Comparison of ENCODE assay signal across 14 cellular contexts in the genomic region with DNA sequence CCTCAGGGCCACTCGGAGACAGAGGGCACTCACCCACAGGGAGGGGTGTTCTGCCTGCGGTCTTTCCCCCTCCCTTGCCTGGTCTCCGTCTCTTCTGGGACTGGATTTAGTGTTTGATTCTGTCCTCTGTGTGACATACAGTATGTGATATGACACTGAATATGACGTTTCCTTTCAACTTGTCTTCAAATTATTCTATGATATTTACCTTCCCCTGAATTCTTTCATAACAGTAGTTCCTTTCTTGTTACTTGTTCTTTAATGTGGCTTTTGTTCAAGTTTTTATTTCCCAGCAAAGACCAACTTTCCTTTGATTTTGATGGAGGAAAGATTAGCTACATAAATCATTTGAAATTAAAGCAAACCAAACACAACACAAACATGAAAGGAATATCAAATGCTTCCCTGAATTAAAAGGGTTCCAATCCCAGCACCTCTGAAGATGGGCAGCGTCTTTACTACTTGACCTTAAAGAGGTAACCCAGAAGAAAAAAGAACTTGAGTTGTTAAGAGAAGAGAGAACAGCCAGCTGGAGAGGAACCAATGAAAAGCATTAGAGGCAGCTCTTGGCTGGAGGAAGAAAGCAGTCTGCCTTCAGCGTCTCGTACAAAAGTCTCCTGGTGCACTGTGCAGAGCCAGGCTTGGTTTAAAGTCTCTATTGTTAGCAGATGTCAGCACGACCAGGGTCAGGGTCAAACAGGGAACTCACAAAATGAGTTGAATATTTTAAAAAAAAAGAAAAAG. TPM values are rescaled to one million over a fixed set of nuclear protein-coding genes. Genes with fewer than 3 reads are reported as not detected.
DNase-seq lines count a peak whose midpoint lies in the region; ATAC-seq and TF ChIP-seq lines count a peak whose summit lies in the region.
"Had no signal": no experiment of that assay in that cellular context is flagged by ENCODE, and none has a peak within 500 bp of the region (broad histone marks: within the 10 kb centered on the region; RNA-seq: fewer than 3 reads in every experiment).

No MANE protein-coding gene starts in this region.

- ATAC-seq in IMR-90 (ENCODE audit: low read depth) (peak; percentile 61), HG03520 (IDR thresholded peaks at IDR 0.05; ENCODE audit: unreplicated experiment) (no peak)

- H4K20me1 ChIP-seq in IMR-90 (ENCODE audit: insufficient read depth, low read length), result no peaks in the 10 kb centered on the region

- no peak overlapping the region for H2BK15ac ChIP-seq in IMR-90 (ENCODE audit: low read depth, low read length)

- no peak overlapping the region for H2BK20ac ChIP-seq in IMR-90 (ENCODE audit: low read depth, low read length)

- H2BK5ac ChIP-seq in IMR-90 (ENCODE audit: low read depth, low read length, poor library complexity, severe bottlenecking), result no peak overlapping the region

- no peak overlapping the region for H2AK5ac ChIP-seq in IMR-90 (ENCODE audit: low read depth, low read length)

- H3K9me3 ChIP-seq in IMR-90 (ENCODE audit: control insufficient read depth, insufficient read depth, low read length) (no peaks in the 10 kb centered on the region), ascending aorta (no peaks in the 10 kb centered on the region), left ventricle myocardium inferior (replicated peaks) (no peaks in the 10 kb centered on the region), prostate gland (no peaks in the 10 kb centered on the region)
- no peaks in the 10 kb centered on the region for H3K9me3 ChIP-seq in effector memory CD4-positive, alpha-beta T cell (ENCODE audit: control insufficient read depth, low read length)
- H3K9me3 ChIP-seq: neutrophil, tibial nerve had no signal

- H3K36me3 ChIP-seq in IMR-90 (ENCODE audit: control insufficient read depth, insufficient read depth, low read length) (no peaks in the 10 kb centered on the region), ascending aorta (no peaks in the 10 kb centered on the region), left ventricle myocardium inferior (no peaks in the 10 kb centered on the region), prostate gland (no peaks in the 10 kb centered on the region)
- no peaks in the 10 kb centered on the region for H3K36me3 ChIP-seq in effector memory CD4-positive, alpha-beta T cell (ENCODE audit: control insufficient read depth, insufficient read depth, low read length)
- H3K36me3 ChIP-seq: neutrophil, tibial nerve had no signal

- H3K56ac ChIP-seq in IMR-90 (ENCODE audit: extremely low read depth, insufficient read depth, low read length), result no peak overlapping the region

- CTCF ChIA-PET in IMR-90 (lab: Yijun Ruan, JAX), result interaction anchor here (0.6 to 1.0 kb wide), 2 partner anchors 21 to 62 kb away, joined by 3 read pairs; no protein-coding TSS in a partner anchor

- H3K27ac ChIP-seq in IMR-90 (ENCODE audit: insufficient read depth, low read length) (no peak overlapping the region), ascending aorta (peak overlapping the region; percentile 70 to 76), left ventricle myocardium inferior (replicated peaks) (peak overlapping the region; percentile 53), prostate gland (peak overlapping the region; percentile 30 to 68)
- H3K27ac ChIP-seq in effector memory CD4-positive, alpha-beta T cell (ENCODE audit: insufficient read depth, low read length, poor library complexity, severe bottlenecking), result no peak overlapping the region
- H3K27ac ChIP-seq: KMS-11, neutrophil had no signal

- no TSS peak for BruUV-seq in IMR-90 (replicated peaks; lab: Mats Ljungman, UMichigan)

- intact Hi-C loops in IMR-90 (cut with micrococcal nuclease) (no loop called here), ascending aorta (cut with DNase I) (no loop called here), left ventricle myocardium inferior (cut with micrococcal nuclease) (no loop called here), prostate gland (cut with DNase I) (no loop called here)

- no peak overlapping the region for H3K4ac ChIP-seq in IMR-90 (ENCODE audit: low read depth, low read length)

- TF ChIP-seq CTCF in IMR-90 (conservative IDR thresholded peaks at IDR 0.05; ENCODE audit: low read depth, low read length) (no peak), ascending aorta (IDR thresholded peaks at IDR 0.05) (no peak), left ventricle myocardium inferior (IDR thresholded peaks at IDR 0.05; ENCODE audit: borderline replicate concordance) (no peak), prostate gland (IDR thresholded peaks at IDR 0.05) (no peak)

- H4K91ac ChIP-seq in IMR-90 (ENCODE audit: insufficient read depth, low read depth, low read length), result no peak overlapping the region

- DNase-seq in IMR-90 (peak; percentile 18), ascending aorta (ENCODE audit: low spot score in 2 of 2) (no peak), left ventricle myocardium inferior (no peak), prostate gland (ENCODE audit: low spot score) (peak; percentile 75), ACHN (no peak), iPS-NIHi7 (ENCODE audit: extremely low spot score) (no peak)
- DNase-seq in effector memory CD4-positive, alpha-beta T cell, result no peak
- DNase-seq: activated CD4-positive, alpha-beta T cell treated with anti-CD3 and anti-CD28 coated beads for 36 hours; H7; NCI-H82 had no signal

- no peaks in the 10 kb centered on the region for H3K9me1 ChIP-seq in IMR-90 (ENCODE audit: insufficient read depth, low read length)

- dilution Hi-C loops in IMR-90 (cut with HindIII; ENCODE audit: low sequenced_read_pairs, unreplicated experiment), result no loop called here

- H3K79me1 ChIP-seq in IMR-90 (ENCODE audit: low read depth in 1 of 2, low read length in 2 of 2), result no peaks in the 10 kb centered on the region

- no peak overlapping the region for H3K14ac ChIP-seq in IMR-90 (replicated peaks; ENCODE audit: low read depth, low read length)

- H3K4me3 ChIP-seq in IMR-90 (ENCODE audit: insufficient read depth, low read depth, low read length) (no peak overlapping the region), ascending aorta (peak overlapping the region; percentile 7 to 14), left ventricle myocardium inferior (no peak overlapping the region), prostate gland (no peak overlapping the region)
- no peak overlapping the region for H3K4me3 ChIP-seq in effector memory CD4-positive, alpha-beta T cell (ENCODE audit: insufficient read depth, low read depth, low read length, poor library complexity, severe bottlenecking)
- H3K4me3 ChIP-seq: tibial nerve had no signal

- H3K27me3 ChIP-seq in IMR-90 (ENCODE audit: control insufficient read depth, insufficient read depth, low read length) (0 out of 2 replicates have a peak, but pooled peaks cover 6% of the 10 kb centered on the region), ascending aorta (no peaks in the 10 kb centered on the region), left ventricle myocardium inferior (ENCODE audit: low read depth) (no peaks in the 10 kb centered on the region), prostate gland (replicated peaks; ENCODE audit: insufficient read depth) (no peaks in the 10 kb centered on the region)
- no peaks in the 10 kb centered on the region for H3K27me3 ChIP-seq in effector memory CD4-positive, alpha-beta T cell (replicated peaks; ENCODE audit: control insufficient read depth, insufficient read depth, low read length, poor library complexity, severe bottlenecking)
- H3K27me3 ChIP-seq: tibial nerve had no signal

- no peak overlapping the region for H2BK120ac ChIP-seq in IMR-90 (ENCODE audit: low read depth, low read length)

- no peak overlapping the region for H3K4me2 ChIP-seq in IMR-90 (ENCODE audit: low read depth, low read length)
- H3K4me2 ChIP-seq: KMS-11 had no signal

- H3K4me1 ChIP-seq in IMR-90 (ENCODE audit: control insufficient read depth, insufficient read depth, low read length) (0 out of 2 replicates have a peak, but pooled peaks cover 1% of the 10 kb centered on the region), ascending aorta (peaks cover 10 to 25% of the 10 kb centered on the region in 2 donors), left ventricle myocardium inferior (peaks cover 20% of the 10 kb centered on the region), prostate gland (replicated peaks) (peaks cover 6% of the 10 kb centered on the region)
- no peaks in the 10 kb centered on the region for H3K4me1 ChIP-seq in effector memory CD4-positive, alpha-beta T cell (ENCODE audit: control insufficient read depth, insufficient read depth, low read length, poor library complexity, severe bottlenecking)

- no peak overlapping the region for H2AK9ac ChIP-seq in IMR-90 (replicated peaks; ENCODE audit: low read depth, low read length, poor library complexity)

- no peak overlapping the region for H3K9ac ChIP-seq in IMR-90 (ENCODE audit: low read depth, low read length)
- H3K9ac ChIP-seq: KMS-11 had no signal

- in situ Hi-C loops in IMR-90 (cut with MboI; ENCODE audit: low sequenced_read_pairs) (no loop called here), ACHN (cut with HindIII; ENCODE audit: low pct_ligation_motif_present, low pct_unique_long_range_greater_than_20kb, low sequenced_read_pairs) (no loop called here)

- no peak overlapping the region for H2AFZ ChIP-seq in IMR-90 (replicated peaks; ENCODE audit: low read length, poor library complexity)

- POLR2A ChIA-PET in IMR-90 (lab: Charles Lee; ENCODE audit: unreplicated experiment), result interaction anchor here (1.3 kb wide), 1 partner anchor 18 kb away, joined by 4 read pairs; the partner anchor contains the start of gene RHEB

- no peak overlapping the region for H3K18ac ChIP-seq in IMR-90 (ENCODE audit: low read depth, low read length)

- H4K5ac ChIP-seq in IMR-90 (ENCODE audit: low read depth, low read length), result no peak overlapping the region

- no peak for TF ChIP-seq RAD21 in IMR-90 (IDR thresholded peaks at IDR 0.05; ENCODE audit: low read length)

- no peak for TF ChIP-seq POLR2A in IMR-90 (IDR thresholded peaks at IDR 0.05; ENCODE audit: low read depth, low read length)
- TF ChIP-seq POLR2A in prostate gland (IDR thresholded peaks at IDR 0.05), result no peak

- 17% methylated on average over 2 of the region's 8 CpGs; no CpG with 5 or more reads in 1 of the 2 experiments for whole genome bisulfite sequencing in IMR-90 (ENCODE audit: extremely low coverage in 2 of 2, insufficient read length in 1 of 2), 2 experiments
- 11% methylated on average over 8 of the region's 8 CpGs for WGBS in prostate gland

- H4K8ac ChIP-seq in IMR-90 (ENCODE audit: low read depth in 2 of 2, low read length in 2 of 2), result no peak overlapping the region

- H3K23ac ChIP-seq in IMR-90 (ENCODE audit: low read depth, low read length), result no peak overlapping the region

TF ChIP-seq in IMR-90, 13 proteins besides CTCF, POLR2A, EP300 and RAD21 (continues in another document):
- TF ChIP-seq SMC3 (IDR thresholded peaks at IDR 0.05; ENCODE audit: low read depth, low read length) (no peak), NFE2L2 (IDR thresholded peaks at IDR 0.05; ENCODE audit: low read depth, low read length) (no peak), CHD1 (IDR thresholded peaks at IDR 0.05; ENCODE audit: low read depth, low read length) (no peak), CEBPB (IDR thresholded peaks at IDR 0.05; ENCODE audit: low read depth, low read length) (no peak), FOS (IDR thresholded peaks at IDR 0.05; ENCODE audit: low read depth, low read length) (no peak)

RNA-seq across cellular contexts. Expression of gene RHEB, which starts 18.3 kb away (rescaled TPM):
- total RNA-seq in IMR-90 (2012; rRNA removed) (19.7 and 45.5 TPM in 2 replicates), ascending aorta (68.6 TPM), left ventricle myocardium inferior (113 TPM), prostate gland (10 to 100 TPM; 59.3 to 63.1 TPM)
- polyA plus RNA-seq in IMR-90 (2012; rRNA removed), result 56.8 and 67.2 TPM in 2 replicates
- 67.9 and 82.1 TPM in 2 replicates for polyA plus RNA-seq in IMR-90 (2012; cell fraction: cytosol; rRNA removed)
- 15.7 and 32.1 TPM in 2 replicates for polyA plus RNA-seq in IMR-90 (2012; cell fraction: nucleus; rRNA removed; ENCODE audit: low replicate concordance)

Comparison
In these comparisons a context has a peak if more than half of its experiments do, and no peak if none do; other contexts are left out.
1. DNase-seq: peak in IMR-90 (single experiment) and prostate gland (single experiment); none in ascending aorta (0 of 2), left ventricle myocardium inferior (single experiment), ACHN (single experiment), effector memory CD4-positive, alpha-beta T cell (0 of 3) and iPS-NIHi7 (single experiment).
2. H3K27ac ChIP-seq: peak in ascending aorta (2 of 2), left ventricle myocardium inferior (single experiment) and prostate gland (2 of 2); none in IMR-90 (single experiment) and effector memory CD4-positive, alpha-beta T cell (single experiment).
3. H3K4me3 ChIP-seq: peak in ascending aorta (2 of 2); none in IMR-90 (single experiment), left ventricle myocardium inferior (single experiment), prostate gland (0 of 2) and effector memory CD4-positive, alpha-beta T cell (single experiment).